In the genomic region with DNA sequence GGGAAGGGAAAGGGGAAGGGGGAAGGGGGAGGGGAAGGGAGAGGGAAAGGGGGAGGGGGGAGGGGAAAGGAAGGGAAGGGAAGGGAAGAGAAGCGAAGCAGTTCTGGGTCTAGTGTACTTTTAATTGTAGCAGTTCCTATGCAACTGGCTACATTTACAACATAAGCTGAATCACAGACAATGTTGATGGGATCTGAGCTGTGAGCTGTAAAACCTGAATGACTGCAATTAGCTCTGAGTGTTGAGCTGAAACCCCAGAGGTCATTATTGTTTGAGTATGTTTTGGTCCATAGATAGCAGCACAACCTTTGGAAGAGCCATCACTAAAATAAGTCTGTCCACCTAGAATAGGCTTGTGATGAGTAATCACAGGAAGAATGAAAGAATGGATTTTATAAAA, we compare ENCODE assay signal across 1 cellular context.
TF ChIP-seq lines count a peak whose summit lies in the region.

No MANE protein-coding gene starts in this region.

TF ChIP-seq in HepG2, 621 proteins besides CTCF, POLR2A, EP300 and RAD21:
- TF ChIP-seq, protein P1, sequence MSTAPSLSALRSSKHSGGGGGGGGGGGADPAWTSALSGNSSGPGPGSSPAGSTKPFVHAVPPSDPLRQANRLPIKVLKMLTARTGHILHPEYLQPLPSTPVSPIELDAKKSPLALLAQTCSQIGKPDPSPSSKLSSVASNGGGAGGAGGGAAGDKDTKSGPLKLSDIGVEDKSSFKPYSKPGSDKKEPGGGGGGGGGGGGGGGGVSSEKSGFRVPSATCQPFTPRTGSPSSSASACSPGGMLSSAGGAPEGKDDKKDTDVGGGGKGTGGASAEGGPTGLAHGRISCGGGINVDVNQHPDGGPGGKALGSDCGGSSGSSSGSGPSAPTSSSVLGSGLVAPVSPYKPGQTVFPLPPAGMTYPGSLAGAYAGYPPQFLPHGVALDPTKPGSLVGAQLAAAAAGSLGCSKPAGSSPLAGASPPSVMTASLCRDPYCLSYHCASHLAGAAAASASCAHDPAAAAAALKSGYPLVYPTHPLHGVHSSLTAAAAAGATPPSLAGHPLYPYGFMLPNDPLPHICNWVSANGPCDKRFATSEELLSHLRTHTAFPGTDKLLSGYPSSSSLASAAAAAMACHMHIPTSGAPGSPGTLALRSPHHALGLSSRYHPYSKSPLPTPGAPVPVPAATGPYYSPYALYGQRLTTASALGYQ (CRISPR knock-in tag; IDR thresholded peaks at IDR 0.05) = no peak
- 0 out of 2 replicates have a peak, but pooled peaks have one; percentile 70 for TF ChIP-seq PCBP1 (IDR thresholded peaks at IDR 0.05; ENCODE audit: borderline replicate concordance, low read depth, low read length)
- TF ChIP-seq PCBP2 (optimal IDR thresholded peaks at IDR 0.05; ENCODE audit: low read depth, low read length, poor library complexity, severe bottlenecking) = peak; percentile 92
- TF ChIP-seq SCMH1 (CRISPR knock-in tag; IDR thresholded peaks at IDR 0.05; ENCODE audit: borderline replicate concordance) = no peak
- peak; percentile 85 for TF ChIP-seq HNRNPK (IDR thresholded peaks at IDR 0.05; ENCODE audit: low read depth, low read length, poor library complexity, severe bottlenecking)
